In the genomic region with DNA sequence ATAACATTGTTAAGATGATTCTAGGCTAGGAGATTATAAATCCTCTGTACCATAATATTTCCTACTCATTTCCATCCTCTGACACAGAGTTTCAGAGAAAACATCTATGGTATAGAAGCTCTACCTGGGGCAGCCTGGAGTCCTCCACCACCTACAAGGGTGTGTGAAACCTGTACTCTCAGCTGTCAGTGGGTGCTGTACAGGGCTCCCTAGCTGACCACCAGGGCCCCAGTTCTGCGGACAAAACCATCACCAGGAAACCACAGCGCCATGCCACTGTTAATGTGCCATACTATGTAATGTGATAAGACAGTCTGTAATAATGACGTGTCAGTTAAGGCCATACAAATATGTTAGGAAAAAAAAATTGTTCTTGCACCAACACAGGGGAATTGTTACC, we compare ENCODE assay signal across 34 cellular contexts.
"Had no signal": no experiment of that assay in that cellular context is flagged by ENCODE, and none has a peak within 500 bp of the region (broad histone marks: within the 10 kb centered on the region; RNA-seq: fewer than 3 reads in every experiment).

No MANE protein-coding gene starts in this region.

- H3K36me3 ChIP-seq: MG63 had no signal

- DNase-seq: Karpas-422, Kasumi-1, MG63, MM.1S, MV-4-11, NCI-H1048, NCI-H1092, NCI-H1092 treated with DMSO at 0.1 percent for 48 hours, NCI-H1105, NCI-H1105 treated with DMSO at 0.1 percent for 48 hours, NCI-H1417, NCI-H1417 treated with DMSO at 0.1 percent for 48 hours, NCI-H1436, NCI-H1436 treated with DMSO at 0.1 percent for 48 hours, NCI-H146, NCI-H1694, NCI-H1694 treated with DMSO at 0.1 percent for 48 hours, NCI-H187, NCI-H187 treated with DMSO at 0.1 percent for 48 hours, NCI-H1930, NCI-H2029, NCI-H2029 treated with DMSO at 0.1 percent for 48 hours, NCI-H2081, NCI-H2081 treated with DMSO at 0.1 percent for 48 hours, NCI-H2107, NCI-H2171, NCI-H2171 treated with DMSO at 0.1 percent for 48 hours, NCI-H2227 treated with DMSO at 0.1 percent for 48 hours, NCI-H226, NCI-H345, NCI-H446, NCI-H446 treated with DMSO at 0.1 percent for 48 hours, NCI-H510A had no signal

- H3K4me2 ChIP-seq: KMS-11 had no signal

- H3K9ac ChIP-seq: KMS-11 had no signal

- H3K9me3 ChIP-seq: MG63 had no signal

- H3K27me3 ChIP-seq: MG63 had no signal

- H3K4me3 ChIP-seq: MG63 had no signal

- H3K27ac ChIP-seq: KMS-11 had no signal
